1 cellular context compared by ENCODE assay signal in genomic region chr20:62043131-62043914, GRCh38.
TF ChIP-seq lines count a peak whose summit lies in the region.

No MANE protein-coding gene starts in this region.

TF ChIP-seq in HepG2, 621 proteins besides CTCF, POLR2A, EP300 and RAD21 (continued from another document):
- TF ChIP-seq GPBP1L1 (CRISPR knock-in tag; IDR thresholded peaks at IDR 0.05) = no peak
- TF ChIP-seq IRX3 (CRISPR knock-in tag; IDR thresholded peaks at IDR 0.05; ENCODE audit: borderline replicate concordance, low read depth) = no peak
- no peak for TF ChIP-seq CC2D1A (CRISPR knock-in tag; IDR thresholded peaks at IDR 0.05)
- no peak for TF ChIP-seq JDP2 (CRISPR knock-in tag; IDR thresholded peaks at IDR 0.05; ENCODE audit: borderline replicate concordance)
- TF ChIP-seq, protein P1, sequence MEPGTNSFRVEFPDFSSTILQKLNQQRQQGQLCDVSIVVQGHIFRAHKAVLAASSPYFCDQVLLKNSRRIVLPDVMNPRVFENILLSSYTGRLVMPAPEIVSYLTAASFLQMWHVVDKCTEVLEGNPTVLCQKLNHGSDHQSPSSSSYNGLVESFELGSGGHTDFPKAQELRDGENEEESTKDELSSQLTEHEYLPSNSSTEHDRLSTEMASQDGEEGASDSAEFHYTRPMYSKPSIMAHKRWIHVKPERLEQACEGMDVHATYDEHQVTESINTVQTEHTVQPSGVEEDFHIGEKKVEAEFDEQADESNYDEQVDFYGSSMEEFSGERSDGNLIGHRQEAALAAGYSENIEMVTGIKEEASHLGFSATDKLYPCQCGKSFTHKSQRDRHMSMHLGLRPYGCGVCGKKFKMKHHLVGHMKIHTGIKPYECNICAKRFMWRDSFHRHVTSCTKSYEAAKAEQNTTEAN (CRISPR knock-in tag; conservative IDR thresholded peaks at IDR 0.05) = peak; percentile 34; the same call in 1 of the 2 replicates
- no peak for TF ChIP-seq GZF1 (CRISPR knock-in tag; IDR thresholded peaks at IDR 0.05)
- TF ChIP-seq IRF2 (CRISPR knock-in tag; IDR thresholded peaks at IDR 0.05) = peak; percentile 51
- TF ChIP-seq ZNF724P (CRISPR knock-in tag; IDR thresholded peaks at IDR 0.05; ENCODE audit: borderline replicate concordance) = no peak
- no peak for TF ChIP-seq ZNF597 (CRISPR knock-in tag; IDR thresholded peaks at IDR 0.05)
- TF ChIP-seq MBNL3 (CRISPR knock-in tag; conservative IDR thresholded peaks at IDR 0.05) = no peak
- peak; percentile 45; the same call in 1 of the 2 replicates for TF ChIP-seq ZNF644 (CRISPR knock-in tag; IDR thresholded peaks at IDR 0.05; ENCODE audit: low read depth)
- TF ChIP-seq ATF7 (IDR thresholded peaks at IDR 0.05) = peak; percentile 94
- TF ChIP-seq ATF7 (CRISPR knock-in tag; IDR thresholded peaks at IDR 0.05) = peak; percentile 10; the same call in 1 of the 2 replicates
- no peak for TF ChIP-seq SNAI1 (CRISPR knock-in tag; IDR thresholded peaks at IDR 0.05; ENCODE audit: borderline replicate concordance)
- no peak for TF ChIP-seq HIVEP1 (CRISPR knock-in tag; IDR thresholded peaks at IDR 0.05)
